Comparison of ENCODE assay signal across 35 cellular contexts in the genomic region with DNA sequence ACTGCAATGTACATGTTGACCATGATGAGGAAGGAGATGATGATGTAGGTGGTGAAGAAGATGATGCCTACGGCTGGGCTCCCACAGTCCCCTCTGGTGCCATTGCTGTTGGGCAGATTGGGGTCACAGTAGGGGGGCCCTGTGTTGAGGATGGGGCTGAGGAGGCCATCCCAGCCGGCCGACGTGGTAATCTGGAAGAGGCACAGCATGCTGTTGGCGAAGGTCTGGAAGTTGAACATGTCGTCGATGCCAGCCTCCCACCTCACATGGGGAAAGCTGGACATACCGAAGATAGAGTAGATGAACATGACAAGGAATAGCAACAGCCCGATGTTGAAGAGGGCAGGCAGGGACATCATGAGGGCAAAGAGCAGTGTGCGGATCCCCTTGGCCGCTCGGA. TPM values are rescaled to one million over a fixed set of nuclear protein-coding genes. Genes with fewer than 3 reads are reported as not detected.
"Had no signal": no experiment of that assay in that cellular context is flagged by ENCODE, and none has a peak within 500 bp of the region (broad histone marks: within the 10 kb centered on the region; RNA-seq: fewer than 3 reads in every experiment).

No MANE protein-coding gene starts in this region.

- DNase-seq: activated effector memory CD4-positive, alpha-beta T cell treated with anti-CD3 and anti-CD28 coated beads, Interleukin-2, amount 50 U/mL, for 16 hours; activated effector memory CD4-positive, alpha-beta T cell treated with Interleukin-2 at 50 U/mL for 16 hours; activated gamma-delta T cell; activated gamma-delta T cell treated with Interleukin-2 at 50 U/mL for 16 hours; activated naive CD4-positive, alpha-beta T cell; activated naive CD4-positive, alpha-beta T cell treated with anti-CD3 and anti-CD28 coated beads for 36 hours; activated naive CD4-positive, alpha-beta T cell treated with anti-CD3 and anti-CD28 coated beads, Interleukin-2, amount 10 ng/mL, durations not matched to agents 7 days and 5 days; activated naive CD4-positive, alpha-beta T cell treated with anti-CD3 and anti-CD28 coated beads, Interleukin-2, amount 50 U/mL, for 16 hours; activated naive CD4-positive, alpha-beta T cell treated with Interleukin-2 at 50 U/mL for 16 hours; activated naive CD8-positive, alpha-beta T cell treated with anti-CD3 and anti-CD28 coated beads for 36 hours; activated naive CD8-positive, alpha-beta T cell treated with anti-CD3 and anti-CD28 coated beads, Interleukin-2, amount 10 ng/mL, durations not matched to agents 7 days and 5 days; activated naive CD8-positive, alpha-beta T cell treated with anti-CD3 and anti-CD28 coated beads, Interleukin-2, amount 50 U/mL, for 24 hours; activated T-cell treated with anti-CD3 and anti-CD28 coated beads, Interleukin-2, amount 50 U/mL, for 1 hour; activated T-cell treated with anti-CD3 and anti-CD28 coated beads, Interleukin-2, amount 50 U/mL, for 24 hours; activated T-cell treated with anti-CD3 and anti-CD28 coated beads, Interleukin-2, amount 50 U/mL, for 4 hours; activated T-cell treated with anti-CD3 and anti-CD28 coated beads, Interleukin-2, amount 50 U/mL, for 48 hours; activated T-cell treated with anti-CD3 and anti-CD28 coated beads, Interleukin-2, amount 50 U/mL, for 72 hours; adrenal gland; amniotic stem cell; amygdala; anterior cingulate cortex; aorta; body of pancreas; brain microvascular endothelial cell; caudate nucleus; central memory CD4-positive, alpha-beta T cell; cerebellar nuclear complex had no signal

- H3K9me3 ChIP-seq: adrenal gland, ascending aorta, body of pancreas, breast epithelium had no signal

- H3K36me3 ChIP-seq: adrenal gland, ascending aorta, brain microvascular endothelial cell, breast epithelium, cardiac muscle cell had no signal

- ATAC-seq: activated naive CD4-positive, alpha-beta T cell treated with anti-CD3 and anti-CD28 coated beads, Interleukin-2, amount 50 U/mL, for 72 hours; activated naive CD8-positive, alpha-beta T cell treated with anti-CD3 and anti-CD28 coated beads, Interleukin-2, amount 50 U/mL, for 24 hours; activated T-cell treated with anti-CD3 and anti-CD28 coated beads, Interleukin-2, amount 50 U/mL, for 4 hours; activated T-cell treated with anti-CD3 and anti-CD28 coated beads, Interleukin-2, amount 50 U/mL, for 72 hours; activated T-helper 17 cell treated with anti-CD3 and anti-CD28 coated beads, Interleukin-2, amount 50 U/mL, for 72 hours; body of pancreas had no signal

- H3K4me1 ChIP-seq: adrenal gland, ascending aorta, body of pancreas, breast epithelium had no signal

- H3K27me3 ChIP-seq: adrenal gland, ascending aorta, body of pancreas, brain microvascular endothelial cell, breast epithelium had no signal

- FAIRE-seq: astrocyte had no signal

- H3K27ac ChIP-seq: adrenal gland, ascending aorta, body of pancreas, brain microvascular endothelial cell, breast epithelium, cardiac muscle cell had no signal

- H3K4me3 ChIP-seq: adrenal gland, ascending aorta, body of pancreas, breast epithelium, cardiac muscle cell had no signal

RNA-seq across cellular contexts. Expression of a gene that starts 48.6 kb away (rescaled TPM):
- total RNA-seq: activated T-cell treated with anti-CD3 and anti-CD28 coated beads, Interleukin-2, amount 50 U/mL, for 4 hours; activated T-helper 1 cell treated with anti-CD3 and anti-CD28 coated beads, Interleukin-12 subunit alpha, Interleukin-12 subunit beta, Interleukin-2, Interleukin-4 antibody, amounts not matched to agents 30 ng/mL and 10 ng/mL and 1 ng/mL, durations not matched to agents 14 hours and 24 hours and 36 hours; activated T-helper 2 cell treated with anti-CD3 and anti-CD28 coated beads, Interferon-gamma antibody, Interleukin-2, Interleukin-4, amounts not matched to agents 10 μg/mL and 5 μg/mL and 100 μg/mL, durations not matched to agents 14 hours and 24 hours and 36 hours had no signal
